In the genomic region with DNA sequence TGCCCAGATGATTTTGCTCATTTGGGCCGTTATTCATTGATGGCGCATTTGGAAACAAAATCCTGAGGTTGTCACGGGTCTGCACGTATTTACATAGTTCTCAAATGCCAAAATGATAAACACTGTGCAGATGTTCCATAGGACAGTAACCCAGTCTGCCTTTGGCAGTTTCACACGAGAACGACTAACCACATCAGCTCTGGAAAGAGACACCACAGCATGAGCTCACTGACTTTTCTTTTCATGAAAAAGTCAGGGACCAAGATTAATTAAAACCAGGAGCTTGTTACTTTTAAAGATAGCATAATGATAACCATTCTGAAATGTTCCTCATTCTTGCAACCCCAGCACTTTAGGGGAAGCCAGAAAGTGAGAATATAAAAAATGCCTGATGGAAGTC, we compare ENCODE assay signal across 16 cellular contexts.
DNase-seq lines count a peak whose midpoint lies in the region; ATAC-seq, FAIRE-seq and TF ChIP-seq lines count a peak whose summit lies in the region.
"Had no signal": no experiment of that assay in that cellular context is flagged by ENCODE, and none has a peak within 500 bp of the region (broad histone marks: within the 10 kb centered on the region; RNA-seq: fewer than 3 reads in every experiment).

No MANE protein-coding gene starts in this region.

- TF ChIP-seq CTCF in fibroblast of pulmonary artery (IDR thresholded peaks at IDR 0.05; ENCODE audit: low read length, missing control alignments) (no peak), smooth muscle cell (IDR thresholded peaks at IDR 0.05; ENCODE audit: borderline replicate concordance, insufficient read depth, poor library complexity, severe bottlenecking) (no peak), kidney (IDR thresholded peaks at IDR 0.05; ENCODE audit: borderline replicate concordance, extremely low read depth, insufficient read depth) (no peak)

- H3K9me3 ChIP-seq in smooth muscle cell (replicated peaks; ENCODE audit: low read depth) = no peaks in the 10 kb centered on the region
- H3K9me3 ChIP-seq in kidney (ENCODE audit: control insufficient read depth in 1 of 2, low read length in 2 of 2) = no peaks in the 10 kb centered on the region
- H3K9me3 ChIP-seq: neutrophil had no signal

- H4K20me1 ChIP-seq in smooth muscle cell (ENCODE audit: low read depth) = no peaks in the 10 kb centered on the region

- no peak for FAIRE-seq in kidney (lab: Jason Lieb, UNC)
- FAIRE-seq: A549 had no signal

- ATAC-seq in GM21786 (IDR thresholded peaks at IDR 0.05; ENCODE audit: unreplicated experiment) = no peak
- ATAC-seq: A549, PC-3, T-cell had no signal

- H3F3A ChIP-seq in smooth muscle cell (ENCODE audit: low read depth) = peaks cover 26% of the 10 kb centered on the region

- 10% methylated on average over 6 of the region's 6 CpGs for WGBS in smooth muscle cell (ENCODE audit: low lambda C conversion rate)

- H3K9ac ChIP-seq in smooth muscle cell (ENCODE audit: low read depth) = peak overlapping the region; percentile 38
- no peak overlapping the region for H3K9ac ChIP-seq in kidney (ENCODE audit: low read length in 2 of 2)

- H2AFZ ChIP-seq in smooth muscle cell (ENCODE audit: low read depth) = no peak overlapping the region

- H3K4me3 ChIP-seq in fibroblast of pulmonary artery (replicated peaks; ENCODE audit: low read depth, low read length) = no peak overlapping the region
- H3K4me3 ChIP-seq in smooth muscle cell = no peak overlapping the region
- H3K4me3 ChIP-seq in kidney (ENCODE audit: low read length in 2 of 2) = no peak overlapping the region
- H3K4me3 ChIP-seq: A549 had no signal

- H3K4me1 ChIP-seq in smooth muscle cell (ENCODE audit: low read depth) (peaks cover 16% of the 10 kb centered on the region), kidney (ENCODE audit: control insufficient read depth in 1 of 2, insufficient read depth in 1 of 2, low read depth in 1 of 2, low read length in 2 of 2) (no peaks in the 10 kb centered on the region)
- H3K4me1 ChIP-seq: A549 had no signal

- intact Hi-C loops in kidney (cut with DNase I) = no loop called here

- no peaks in the 10 kb centered on the region for H3K27me3 ChIP-seq in smooth muscle cell (ENCODE audit: low read depth)
- H3K27me3 ChIP-seq: neutrophil had no signal

- H3K27ac ChIP-seq in smooth muscle cell (ENCODE audit: low read depth) (peak overlapping the region; percentile 95), kidney (ENCODE audit: low read depth in 2 of 2, low read length in 2 of 2) (no peak overlapping the region)
- H3K27ac ChIP-seq: A549, neutrophil had no signal

- no peaks in the 10 kb centered on the region for H3K36me3 ChIP-seq in smooth muscle cell (ENCODE audit: low read depth)
- no peaks in the 10 kb centered on the region for H3K36me3 ChIP-seq in kidney (ENCODE audit: control insufficient read depth in 1 of 2, insufficient read depth in 2 of 2, low read length in 2 of 2)
- H3K36me3 ChIP-seq: neutrophil had no signal

- DNase-seq in NCI-H1694 (lab: John Stamatoyannopoulos, UW) (peak; percentile 14), NCI-H1694 treated with DMSO at 0.1 percent for 48 hours (lab: John Stamatoyannopoulos, UW) (no peak), RPMI7951 (ENCODE audit: low read depth) (peak; percentile 93), fibroblast of pulmonary artery (ENCODE audit: low read depth) (peak; percentile 39), smooth muscle cell (lab: John Stamatoyannopoulos, UW; ENCODE audit: unreplicated experiment) (no peak), kidney (no peak), ecto neural progenitor cell (ENCODE audit: low spot score) (no peak)
- DNase-seq: activated B cell treated with CpG ODN at 0.5 μM for 24 hours, cerebellar nuclear complex, NCI-H1092 treated with DMSO at 0.1 percent for 48 hours, NCI-H510A, PC-3, T-cell had no signal

- H3K79me2 ChIP-seq in smooth muscle cell (ENCODE audit: low read depth) = no peaks in the 10 kb centered on the region

- H3K4me2 ChIP-seq in smooth muscle cell = peak overlapping the region; percentile 34
- H3K4me2 ChIP-seq: A549 had no signal

Comparison
In these comparisons a context has a peak if more than half of its experiments do, and no peak if none do; other contexts are left out.
1. DNase-seq: peak in NCI-H1694 (single experiment), RPMI7951 (single experiment) and fibroblast of pulmonary artery (single experiment); none in NCI-H1694 treated with DMSO at 0.1 percent for 48 hours (single experiment), smooth muscle cell (single experiment), kidney (single experiment) and ecto neural progenitor cell (single experiment).